Comparison of ENCODE assay signal across 29 cellular contexts in the genomic region with DNA sequence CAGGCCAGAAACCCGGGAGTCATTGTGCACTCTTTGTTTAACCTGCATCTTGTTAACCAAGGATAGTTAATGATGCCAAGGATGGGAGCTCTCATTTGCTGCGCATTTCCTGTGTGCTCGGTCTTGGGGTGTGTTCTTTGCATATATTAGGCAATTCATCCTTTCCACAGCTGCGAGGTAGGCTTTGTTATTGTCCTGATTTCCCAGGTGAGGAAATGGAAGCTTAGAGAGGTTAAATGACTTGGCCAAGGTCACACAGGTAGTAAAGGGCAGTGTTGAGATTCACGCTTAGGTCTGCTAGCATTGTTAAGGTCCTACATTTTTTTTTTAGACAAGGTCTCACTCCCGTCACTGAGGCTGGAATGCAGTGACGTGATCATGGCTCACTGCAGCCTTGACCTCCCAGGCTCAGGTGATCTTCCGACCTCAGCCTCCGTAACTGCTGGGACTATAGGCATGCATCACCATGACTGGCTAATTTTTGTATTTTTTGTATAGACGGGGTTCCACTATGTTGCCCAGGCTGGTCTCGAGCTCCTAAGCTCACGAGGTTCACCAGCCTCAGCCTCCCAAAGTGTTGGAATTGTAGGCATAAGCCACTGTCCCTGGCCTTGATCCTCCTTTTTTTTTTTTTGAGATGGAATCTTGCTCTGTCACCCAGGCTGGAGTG.
"Had no signal": no experiment of that assay in that cellular context is flagged by ENCODE, and none has a peak within 500 bp of the region (broad histone marks: within the 10 kb centered on the region; RNA-seq: fewer than 3 reads in every experiment).

No MANE protein-coding gene starts in this region.

- H3K9me3 Mint-ChIP-seq: activated CD8-positive, alpha-beta T cell treated with anti-CD3 and anti-CD28 coated beads for 36 hours; activated naive CD4-positive, alpha-beta T cell treated with anti-CD3 and anti-CD28 coated beads, Interleukin-2, amount 10 ng/mL, durations not matched to agents 7 days and 5 days; activated naive CD4-positive, alpha-beta T cell treated with anti-CD3 and anti-CD28 coated beads, Interleukin-2, amount 50 U/mL, for 72 hours; activated naive CD8-positive, alpha-beta T cell treated with anti-CD3 and anti-CD28 coated beads, Interleukin-2, amount 10 ng/mL, durations not matched to agents 7 days and 5 days; activated T-cell treated with anti-CD3 and anti-CD28 coated beads, Interleukin-2, amount 50 U/mL, for 4 hours; activated T-helper 1 cell treated with anti-CD3 and anti-CD28 coated beads, Interleukin-12 subunit alpha, Interleukin-12 subunit beta, Interleukin-2, Interleukin-4 antibody, amounts not matched to agents 30 ng/mL and 10 ng/mL and 1 ng/mL, durations not matched to agents 14 hours and 24 hours and 36 hours; activated T-helper 2 cell treated with anti-CD3 and anti-CD28 coated beads, Interferon-gamma antibody, Interleukin-2, Interleukin-4, amounts not matched to agents 10 μg/mL and 5 μg/mL and 100 μg/mL, durations not matched to agents 14 hours and 24 hours and 36 hours; brain had no signal

- FAIRE-seq: endometrium, endothelial cell of umbilical vein had no signal

- H3K9me3 ChIP-seq: ascending aorta, breast epithelium, colonic mucosa, esophagus squamous epithelium, gastroesophageal sphincter had no signal

- H3K4me3 ChIP-seq: ascending aorta, breast epithelium, cardiac muscle cell, colonic mucosa, esophagus squamous epithelium, gastroesophageal sphincter had no signal

- H3K36me3 Mint-ChIP-seq: activated naive CD4-positive, alpha-beta T cell treated with anti-CD3 and anti-CD28 coated beads, Interleukin-2, amount 10 ng/mL, durations not matched to agents 7 days and 5 days; activated naive CD4-positive, alpha-beta T cell treated with anti-CD3 and anti-CD28 coated beads, Interleukin-2, amount 50 U/mL, for 72 hours; activated naive CD8-positive, alpha-beta T cell treated with anti-CD3 and anti-CD28 coated beads, Interleukin-2, amount 10 ng/mL, durations not matched to agents 7 days and 5 days; brain had no signal

- H3K36me3 ChIP-seq: ascending aorta, breast epithelium, cardiac muscle cell, colonic mucosa, esophagus squamous epithelium, gastroesophageal sphincter had no signal

- H3K4me3 Mint-ChIP-seq: activated CD8-positive, alpha-beta T cell treated with anti-CD3 and anti-CD28 coated beads for 36 hours; activated naive CD4-positive, alpha-beta T cell treated with anti-CD3 and anti-CD28 coated beads, Interleukin-2, amount 10 ng/mL, durations not matched to agents 7 days and 5 days; activated naive CD8-positive, alpha-beta T cell treated with anti-CD3 and anti-CD28 coated beads, Interleukin-2, amount 10 ng/mL, durations not matched to agents 7 days and 5 days; activated T-cell treated with anti-CD3 and anti-CD28 coated beads, Interleukin-2, amount 50 U/mL, for 4 hours; activated T-helper 1 cell treated with anti-CD3 and anti-CD28 coated beads, Interleukin-12 subunit alpha, Interleukin-12 subunit beta, Interleukin-2, Interleukin-4 antibody, amounts not matched to agents 30 ng/mL and 10 ng/mL and 1 ng/mL, durations not matched to agents 14 hours and 24 hours and 36 hours; brain had no signal

- H3K4me1 Mint-ChIP-seq: activated naive CD8-positive, alpha-beta T cell treated with anti-CD3 and anti-CD28 coated beads, Interleukin-2, amount 10 ng/mL, durations not matched to agents 7 days and 5 days had no signal

- H3K27me3 ChIP-seq: ascending aorta, breast epithelium, colonic mucosa had no signal

- H3K4me1 ChIP-seq: breast epithelium, colonic mucosa had no signal

- H3K27ac ChIP-seq: ascending aorta, breast epithelium, cardiac muscle cell, colonic mucosa, epithelial cell of prostate, esophagus squamous epithelium, gastroesophageal sphincter had no signal

- ATAC-seq: activated CD8-positive, alpha-beta T cell treated with anti-CD3 and anti-CD28 coated beads for 36 hours; activated naive CD4-positive, alpha-beta T cell treated with anti-CD3 and anti-CD28 coated beads, Interleukin-2, amount 50 U/mL, for 72 hours; activated T-cell treated with anti-CD3 and anti-CD28 coated beads, Interleukin-2, amount 50 U/mL, for 4 hours; gastroesophageal sphincter had no signal

- H3K27ac Mint-ChIP-seq: activated CD8-positive, alpha-beta T cell treated with anti-CD3 and anti-CD28 coated beads for 36 hours; activated naive CD4-positive, alpha-beta T cell treated with anti-CD3 and anti-CD28 coated beads, Interleukin-2, amount 10 ng/mL, durations not matched to agents 7 days and 5 days; activated naive CD4-positive, alpha-beta T cell treated with anti-CD3 and anti-CD28 coated beads, Interleukin-2, amount 50 U/mL, for 72 hours; activated naive CD8-positive, alpha-beta T cell treated with anti-CD3 and anti-CD28 coated beads, Interleukin-2, amount 10 ng/mL, durations not matched to agents 7 days and 5 days; activated T-helper 1 cell treated with anti-CD3 and anti-CD28 coated beads, Interleukin-12 subunit alpha, Interleukin-12 subunit beta, Interleukin-2, Interleukin-4 antibody, amounts not matched to agents 30 ng/mL and 10 ng/mL and 1 ng/mL, durations not matched to agents 14 hours and 24 hours and 36 hours; activated T-helper 2 cell treated with anti-CD3 and anti-CD28 coated beads, Interferon-gamma antibody, Interleukin-2, Interleukin-4, amounts not matched to agents 10 μg/mL and 5 μg/mL and 100 μg/mL, durations not matched to agents 14 hours and 24 hours and 36 hours had no signal

- DNase-seq: activated CD4-positive, alpha-beta T cell treated with anti-CD3 and anti-CD28 coated beads for 48 hours; activated CD4-positive, alpha-beta T cell treated with anti-CD3 and anti-CD28 coated beads, Interleukin-2, amount 50 U/mL, for 1 hour; activated CD4-positive, alpha-beta T cell treated with anti-CD3 and anti-CD28 coated beads, Interleukin-2, amount 50 U/mL, for 48 hours; activated CD8-positive, alpha-beta memory T cell treated with anti-CD3 and anti-CD28 coated beads for 24 hours; activated CD8-positive, alpha-beta T cell treated with anti-CD3 and anti-CD28 coated beads for 36 hours; activated effector memory CD4-positive, alpha-beta T cell treated with anti-CD3 and anti-CD28 coated beads, Interleukin-2, amount 50 U/mL, for 16 hours; activated naive CD4-positive, alpha-beta T cell; activated naive CD4-positive, alpha-beta T cell treated with anti-CD3 and anti-CD28 coated beads, Interleukin-2, amount 10 ng/mL, durations not matched to agents 7 days and 5 days; activated naive CD8-positive, alpha-beta T cell treated with anti-CD3 and anti-CD28 coated beads, Interleukin-2, amount 10 ng/mL, durations not matched to agents 7 days and 5 days; activated T-cell treated with anti-CD3 and anti-CD28 coated beads, Interleukin-2, amount 50 U/mL, for 4 hours; central memory CD4-positive, alpha-beta T cell; cerebellar nuclear complex; colonic mucosa; effector CD8-positive, alpha-beta T cell; esophagus squamous epithelium; foreskin melanocyte; head of caudate nucleus; T-helper 2 cell had no signal
